8 cellular contexts compared by ENCODE assay signal in genomic region chr12:26832817-26833691, GRCh38. TPM values are rescaled to one million over a fixed set of nuclear protein-coding genes. Genes with fewer than 3 reads are reported as not detected.
DNase-seq lines count a peak whose midpoint lies in the region; ATAC-seq and TF ChIP-seq lines count a peak whose summit lies in the region.

Gene ITPR2, minus strand, starts transcription at chr12:26833194. Its CDS starts 413 bp downstream, at chr12:26832781.

- intact Hi-C loops in activated T-helper 2 cell treated with anti-CD3 and anti-CD28 coated beads, Interferon-gamma antibody, Interleukin-2, Interleukin-4, amounts not matched to agents 10 μg/mL and 5 μg/mL and 100 μg/mL, durations not matched to agents 14 hours and 24 hours and 36 hours (cut with micrococcal nuclease), result loop anchor here (1.0 to 10.0 kb wide), 8 partner anchors 22 to 1778 kb away; partner anchors contain the start of genes BMAL2, FGFR1OP2 and TM7SF3

- peak within 1 kb of the TSS; percentile 95 for H3K4me3 Mint-ChIP-seq in activated T-helper 2 cell treated with anti-CD3 and anti-CD28 coated beads, Interferon-gamma antibody, Interleukin-2, Interleukin-4, amounts not matched to agents 10 μg/mL and 5 μg/mL and 100 μg/mL, durations not matched to agents 14 hours and 24 hours and 36 hours (ENCODE audit: low read depth)
- peak within 1 kb of the TSS; percentile 97 to 98 (median 97) for H3K4me3 Mint-ChIP-seq in nephron
- peak within 1 kb of the TSS; percentile 98 to 99 for H3K4me3 Mint-ChIP-seq in stimulated activated naive CD8-positive, alpha-beta T cell treated with anti-CD3 and anti-CD28 coated beads, Interleukin-15, amount 100 ng/mL, for 72 hours

- H3K36me3 ChIP-seq in KOPT-K1 (ENCODE audit: insufficient read depth, low read length), result no peaks in the 10 kb centered on the region

- TF ChIP-seq CTCF in fibroblast of pulmonary artery (IDR thresholded peaks at IDR 0.05; ENCODE audit: low read length, missing control alignments) (no peak), nephron (IDR thresholded peaks at IDR 0.05; ENCODE audit: unreplicated experiment in 3 of 3) (peak; percentile 27 to 41 (median 36))

- H3K4me1 Mint-ChIP-seq in activated T-helper 2 cell treated with anti-CD3 and anti-CD28 coated beads, Interferon-gamma antibody, Interleukin-2, Interleukin-4, amounts not matched to agents 10 μg/mL and 5 μg/mL and 100 μg/mL, durations not matched to agents 14 hours and 24 hours and 36 hours (ENCODE audit: low read depth), result peaks cover 46% of the 10 kb centered on the region
- peaks cover 19% of the 10 kb centered on the region for H3K4me1 Mint-ChIP-seq in nephron
- peaks cover 45% of the 10 kb centered on the region for H3K4me1 Mint-ChIP-seq in stimulated activated naive CD8-positive, alpha-beta T cell treated with anti-CD3 and anti-CD28 coated beads, Interleukin-15, amount 100 ng/mL, for 72 hours

- H3K4me3 ChIP-seq in fibroblast of pulmonary artery (replicated peaks; ENCODE audit: low read depth, low read length), result peak within 1 kb of the TSS; percentile 88

- peak within 1 kb of the TSS; percentile 80 for H3K27ac ChIP-seq in KOPT-K1 (ENCODE audit: low read depth, low read length, poor library complexity, severe bottlenecking)

- H3K9me3 Mint-ChIP-seq in activated T-helper 2 cell treated with anti-CD3 and anti-CD28 coated beads, Interferon-gamma antibody, Interleukin-2, Interleukin-4, amounts not matched to agents 10 μg/mL and 5 μg/mL and 100 μg/mL, durations not matched to agents 14 hours and 24 hours and 36 hours, result no peaks in the 10 kb centered on the region
- no peaks in the 10 kb centered on the region for H3K9me3 Mint-ChIP-seq in nephron
- no peaks in the 10 kb centered on the region for H3K9me3 Mint-ChIP-seq in stimulated activated naive CD8-positive, alpha-beta T cell treated with anti-CD3 and anti-CD28 coated beads, Interleukin-15, amount 100 ng/mL, for 72 hours

- H3K36me3 Mint-ChIP-seq in activated T-helper 2 cell treated with anti-CD3 and anti-CD28 coated beads, Interferon-gamma antibody, Interleukin-2, Interleukin-4, amounts not matched to agents 10 μg/mL and 5 μg/mL and 100 μg/mL, durations not matched to agents 14 hours and 24 hours and 36 hours (ENCODE audit: low read depth), result peaks cover 16% of the 10 kb centered on the region
- no peaks in the 10 kb centered on the region for H3K36me3 Mint-ChIP-seq in nephron (ENCODE audit: low read depth)

- H3K27ac Mint-ChIP-seq in activated T-helper 2 cell treated with anti-CD3 and anti-CD28 coated beads, Interferon-gamma antibody, Interleukin-2, Interleukin-4, amounts not matched to agents 10 μg/mL and 5 μg/mL and 100 μg/mL, durations not matched to agents 14 hours and 24 hours and 36 hours, result peak within 1 kb of the TSS; percentile 98
- peak within 1 kb of the TSS; percentile 83 to 99 (median 92) for H3K27ac Mint-ChIP-seq in nephron
- H3K27ac Mint-ChIP-seq in stimulated activated naive CD8-positive, alpha-beta T cell treated with anti-CD3 and anti-CD28 coated beads, Interleukin-15, amount 100 ng/mL, for 72 hours, result peak within 1 kb of the TSS; percentile 99

- peak; percentile 67 for ATAC-seq in GM21737 (IDR thresholded peaks at IDR 0.05; ENCODE audit: unreplicated experiment)
- ATAC-seq in stimulated activated naive CD8-positive, alpha-beta T cell treated with anti-CD3 and anti-CD28 coated beads, Interleukin-15, amount 100 ng/mL, for 72 hours, result peak; percentile 91

- H3K27me3 Mint-ChIP-seq in activated T-helper 2 cell treated with anti-CD3 and anti-CD28 coated beads, Interferon-gamma antibody, Interleukin-2, Interleukin-4, amounts not matched to agents 10 μg/mL and 5 μg/mL and 100 μg/mL, durations not matched to agents 14 hours and 24 hours and 36 hours (ENCODE audit: low read depth), result no peaks in the 10 kb centered on the region
- H3K27me3 Mint-ChIP-seq in nephron (ENCODE audit: low read depth), result peaks cover 12% of the 10 kb centered on the region
- no peaks in the 10 kb centered on the region for H3K27me3 Mint-ChIP-seq in stimulated activated naive CD8-positive, alpha-beta T cell treated with anti-CD3 and anti-CD28 coated beads, Interleukin-15, amount 100 ng/mL, for 72 hours

- H3K9me3 ChIP-seq in KOPT-K1 (ENCODE audit: insufficient read depth, low read length, poor library complexity, severe bottlenecking), result no peaks in the 10 kb centered on the region

- DNase-seq in EL (peak; percentile 95), RPMI8226 (peak; percentile 95), fibroblast of pulmonary artery (ENCODE audit: low read depth) (peak; percentile 88)
- peak; percentile 88 for DNase-seq in activated T-helper 2 cell treated with anti-CD3 and anti-CD28 coated beads, Interferon-gamma antibody, Interleukin-2, Interleukin-4, amounts not matched to agents 10 μg/mL and 5 μg/mL and 100 μg/mL, durations not matched to agents 14 hours and 24 hours and 36 hours (ENCODE audit: low spot score)
- peak; percentile 91 to 92 for DNase-seq in stimulated activated naive CD8-positive, alpha-beta T cell treated with anti-CD3 and anti-CD28 coated beads, Interleukin-15, amount 100 ng/mL, for 72 hours

RNA-seq across cellular contexts. Expression of gene ITPR2, which starts in this region (rescaled TPM):
- 49.3 and 49.6 TPM in 2 replicates for total RNA-seq in activated T-helper 2 cell treated with anti-CD3 and anti-CD28 coated beads, Interferon-gamma antibody, Interleukin-2, Interleukin-4, amounts not matched to agents 10 μg/mL and 5 μg/mL and 100 μg/mL, durations not matched to agents 14 hours and 24 hours and 36 hours

Comparison
In these comparisons a context has a peak if more than half of its experiments do, and no peak if none do; other contexts are left out.
1. Peak in every context shown above with its lines: DNase-seq, ATAC-seq, H3K4me3 ChIP-seq and H3K27ac ChIP-seq.